19 cellular contexts compared by ENCODE assay signal in the genomic region with DNA sequence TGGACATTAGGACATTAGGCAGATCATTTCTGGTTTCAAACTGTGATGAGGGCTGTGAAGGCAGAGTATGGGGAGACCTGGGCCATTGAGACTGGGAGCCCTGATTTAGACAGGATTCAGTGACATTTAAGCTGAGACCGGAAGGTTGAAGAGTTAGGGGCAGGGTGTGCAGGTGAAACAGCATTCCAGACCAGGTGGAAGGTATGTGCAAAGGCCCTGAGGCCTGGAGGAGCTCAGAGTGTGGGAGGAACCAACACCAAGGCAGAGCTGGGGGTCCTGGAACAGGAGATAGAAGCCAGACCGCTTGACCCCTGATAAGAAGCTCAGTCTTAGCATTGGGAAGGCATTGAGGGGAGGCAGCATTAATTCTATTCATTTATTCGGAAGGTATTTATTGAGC. TPM values are rescaled to one million over a fixed set of nuclear protein-coding genes. Genes with fewer than 3 reads are reported as not detected.
DNase-seq lines count a peak whose midpoint lies in the region; ATAC-seq, FAIRE-seq and TF ChIP-seq lines count a peak whose summit lies in the region.
"Had no signal": no experiment of that assay in that cellular context is flagged by ENCODE, and none has a peak within 500 bp of the region (broad histone marks: within the 10 kb centered on the region; RNA-seq: fewer than 3 reads in every experiment).

No MANE protein-coding gene starts in this region.

- no peak overlapping the region for H2BK120ac ChIP-seq in trophoblast cell (ENCODE audit: insufficient read depth, low read length, poor library complexity)

- H3K36me3 ChIP-seq in trophoblast cell (ENCODE audit: control insufficient read depth in 1 of 2, insufficient read depth in 2 of 2, low read length in 2 of 2) (peaks cover 53% of the 10 kb centered on the region in 2 experiments), adrenal gland (replicated peaks in 1 of 2) (peaks cover 0 to 53% of the 10 kb centered on the region in 2 donors), kidney (ENCODE audit: control insufficient read depth in 1 of 2, insufficient read depth in 2 of 2, low read length in 2 of 2) (peaks cover 16 to 49% of the 10 kb centered on the region in 2 donors)

- H3K4ac ChIP-seq in trophoblast cell (ENCODE audit: low read depth, low read length): no peak overlapping the region

- intact Hi-C loops in adrenal gland (cut with DNase I) (no loop called here), kidney (cut with DNase I) (no loop called here)

- no peak overlapping the region for H3K4me2 ChIP-seq in trophoblast cell (ENCODE audit: low read length)

- no peak overlapping the region for H4K12ac ChIP-seq in trophoblast cell (ENCODE audit: low read depth, low read length)

- no CpG with 5 or more reads among the region's 3 CpGs for WGBS in trophoblast cell (ENCODE audit: extremely low coverage, insufficient coverage, insufficient read length)
- 91 to 97% (median 96%) methylated on average over 3 of the region's 3 CpGs for WGBS in adrenal gland, 4 donors

- no peak overlapping the region for H2BK12ac ChIP-seq in trophoblast cell (ENCODE audit: low read length)

- H3K4me3 ChIP-seq in trophoblast cell (ENCODE audit: low read depth, low read length) (no peak overlapping the region), adrenal gland (no peak overlapping the region), kidney (ENCODE audit: low read length in 2 of 2) (no peak overlapping the region)

- H3K4me3 Mint-ChIP-seq in HFFc6: no peak overlapping the region
- peak overlapping the region; percentile 14 for H3K4me3 Mint-ChIP-seq in endothelial cell (ENCODE audit: unreplicated experiment)
- H3K4me3 Mint-ChIP-seq: CD4-positive, CD25-positive, alpha-beta regulatory T cell had no signal

- H3K4me1 ChIP-seq in trophoblast cell (ENCODE audit: control insufficient read depth in 1 of 2, insufficient read depth in 2 of 2, low read length in 2 of 2) (peaks cover 0 to 3% of the 10 kb centered on the region in 2 experiments), adrenal gland (replicated peaks in 1 of 2) (no peaks in the 10 kb centered on the region), kidney (ENCODE audit: control insufficient read depth in 1 of 2, insufficient read depth in 1 of 2, low read depth in 1 of 2, low read length in 2 of 2) (no peaks in the 10 kb centered on the region)
- H3K4me1 ChIP-seq: BE2C, Caco-2 had no signal

- H3K27ac Mint-ChIP-seq in HFFc6 (peak overlapping the region; percentile 48), endothelial cell (ENCODE audit: unreplicated experiment) (no peak overlapping the region)

- H3K27me3 ChIP-seq in trophoblast cell (ENCODE audit: insufficient read depth, low read length) (no peaks in the 10 kb centered on the region), adrenal gland (no peaks in the 10 kb centered on the region)
- H3K27me3 ChIP-seq: BE2C had no signal

- H2AFZ ChIP-seq in trophoblast cell (ENCODE audit: insufficient read depth, low read length, poor library complexity): no peak overlapping the region

- no peak overlapping the region for H2BK5ac ChIP-seq in trophoblast cell (ENCODE audit: low read depth, low read length, poor library complexity)

- no peak overlapping the region for H3K27ac ChIP-seq in trophoblast cell (ENCODE audit: low read depth, low read length)
- H3K27ac ChIP-seq in adrenal gland: no peak overlapping the region
- no peak overlapping the region for H3K27ac ChIP-seq in kidney (ENCODE audit: low read depth in 2 of 2, low read length in 2 of 2)

- no peak overlapping the region for H4K91ac ChIP-seq in trophoblast cell (ENCODE audit: low read depth, low read length)

- no peak overlapping the region for H3K23ac ChIP-seq in trophoblast cell (ENCODE audit: low read length)

- H4K8ac ChIP-seq in trophoblast cell (ENCODE audit: low read depth, low read length): no peak overlapping the region

- no peak for FAIRE-seq in kidney (lab: Jason Lieb, UNC)
- FAIRE-seq: A204.1, D721Med, GM12892, GM18507 had no signal

- H2AK5ac ChIP-seq in trophoblast cell (ENCODE audit: low read length): no peak overlapping the region

- no peaks in the 10 kb centered on the region for H3K79me2 ChIP-seq in trophoblast cell (ENCODE audit: control insufficient read depth, insufficient read depth, low read length, poor library complexity)

- peaks cover 1% of the 10 kb centered on the region for H3K27me3 Mint-ChIP-seq in HFFc6 (ENCODE audit: insufficient read depth)
- H3K27me3 Mint-ChIP-seq in endothelial cell (ENCODE audit: unreplicated experiment): peaks cover 6% of the 10 kb centered on the region
- H3K27me3 Mint-ChIP-seq: CD4-positive, CD25-positive, alpha-beta regulatory T cell had no signal

- no peak overlapping the region for H3K9ac ChIP-seq in trophoblast cell (ENCODE audit: low read length)
- H3K9ac ChIP-seq in kidney (ENCODE audit: low read length in 2 of 2): no peak overlapping the region

- no peak for TF ChIP-seq CTCF in HFFc6 (IDR thresholded peaks at IDR 0.05)
- no peak for TF ChIP-seq CTCF in endothelial cell (IDR thresholded peaks at IDR 0.05; ENCODE audit: unreplicated experiment)
- no peak for TF ChIP-seq CTCF in adrenal gland (IDR thresholded peaks at IDR 0.05)
- TF ChIP-seq CTCF in kidney (IDR thresholded peaks at IDR 0.05; ENCODE audit: borderline replicate concordance, extremely low read depth, insufficient read depth): no peak

- no peaks in the 10 kb centered on the region for H3K79me1 ChIP-seq in trophoblast cell (ENCODE audit: low read length)

- DNase-seq in ELF-1 (ENCODE audit: low read depth, low spot score) (peak; percentile 19), HFFc6 (no peak), endothelial cell (ENCODE audit: low spot score) (no peak), trophoblast cell (peak; percentile 38 to 70), adrenal gland (no peak), kidney (no peak)
- DNase-seq: ACHN; BE2C; Caco-2; CD4-positive, CD25-positive, alpha-beta regulatory T cell; GDM1; GOT3; H7 had no signal

- TF ChIP-seq POLR2A in adrenal gland (IDR thresholded peaks at IDR 0.05): no peak

- no peaks in the 10 kb centered on the region for H3K9me3 Mint-ChIP-seq in HFFc6
- no peaks in the 10 kb centered on the region for H3K9me3 Mint-ChIP-seq in endothelial cell (ENCODE audit: unreplicated experiment)
- H3K9me3 Mint-ChIP-seq: CD4-positive, CD25-positive, alpha-beta regulatory T cell had no signal

- H3K14ac ChIP-seq in trophoblast cell (ENCODE audit: low read length): no peak overlapping the region

- H3K36me3 Mint-ChIP-seq in HFFc6 (ENCODE audit: low read depth) (peaks cover 23% of the 10 kb centered on the region), endothelial cell (ENCODE audit: low read depth, unreplicated experiment) (peaks cover 33% of the 10 kb centered on the region)

- no peaks in the 10 kb centered on the region for H3K4me1 Mint-ChIP-seq in HFFc6 (ENCODE audit: low read depth)
- peaks cover 4% of the 10 kb centered on the region for H3K4me1 Mint-ChIP-seq in endothelial cell (ENCODE audit: unreplicated experiment)

- no peak for ATAC-seq in GM19351 (IDR thresholded peaks at IDR 0.05; ENCODE audit: unreplicated experiment)
- ATAC-seq: HCT116 had no signal

- no peaks in the 10 kb centered on the region for H3K9me3 ChIP-seq in trophoblast cell (ENCODE audit: insufficient read depth, low read depth, low read length)
- no peaks in the 10 kb centered on the region for H3K9me3 ChIP-seq in adrenal gland (replicated peaks in 1 of 3)
- H3K9me3 ChIP-seq in kidney (ENCODE audit: control insufficient read depth in 1 of 2, low read length in 2 of 2): no peaks in the 10 kb centered on the region
- H3K9me3 ChIP-seq: BE2C, Caco-2 had no signal

- no peak overlapping the region for H3K18ac ChIP-seq in trophoblast cell (ENCODE audit: low read length)

RNA-seq across cellular contexts. Expression of gene ZC3H7B, which starts 32.5 kb away (rescaled TPM):
- 100 to 1,000 TPM; 108 to 137 (median 130) TPM for total RNA-seq in HFFc6 (2021; fragmentation: NEBNext Ultra II Directional; extraction: Animal tissue kit (Norgen Biotek cat#: 25700))
- 69.2 TPM for total RNA-seq in endothelial cell (ENCODE audit: unreplicated experiment)
- polyA plus RNA-seq in trophoblast cell (2013): 31.6 and 32.5 TPM in 2 replicates
- total RNA-seq in adrenal gland: 100 to 1,000 TPM in 2 of 8 donors, 10 to 100 TPM in 6; 61.6 to 133 (median 83.3) TPM
- 10 to 100 TPM; 31.2 to 71.5 (median 33.1) TPM for polyA plus RNA-seq in adrenal gland
- 68.6 TPM for total RNA-seq in kidney
- 28.3 TPM for polyA plus RNA-seq in kidney (ENCODE audit: insufficient read depth, low read depth, low replicate concordance)

RNA-seq across cellular contexts. Expression of gene RANGAP1, which starts 47.8 kb away (rescaled TPM):
- 100 to 1,000 TPM; 215 to 249 (median 227) TPM for total RNA-seq in HFFc6 (2021; fragmentation: NEBNext Ultra II Directional; extraction: Animal tissue kit (Norgen Biotek cat#: 25700))
- 71.5 TPM for total RNA-seq in endothelial cell (ENCODE audit: unreplicated experiment)
- polyA plus RNA-seq in trophoblast cell (2013): 75.2 TPM in 2 replicates
- 100 to 1,000 TPM in 1 of 8 donors, 10 to 100 TPM in 7; 63.6 to 134 (median 77.4) TPM for total RNA-seq in adrenal gland
- 10 to 100 TPM; 57.4 to 91.9 (median 78.8) TPM for polyA plus RNA-seq in adrenal gland
- 38.8 TPM for total RNA-seq in kidney
- polyA plus RNA-seq in kidney (ENCODE audit: insufficient read depth, low read depth, low replicate concordance): 40.8 TPM

RNA-seq across cellular contexts. Expression of gene TEF, which starts 47.9 kb away (rescaled TPM):
- total RNA-seq in HFFc6 (2021; fragmentation: NEBNext Ultra II Directional; extraction: Animal tissue kit (Norgen Biotek cat#: 25700)): 10 to 100 TPM in 2 of 6 experiments, 1 to 10 TPM in 4; 7.4 to 10.6 (median 9.4) TPM
- total RNA-seq in endothelial cell (ENCODE audit: unreplicated experiment) (6.6 TPM), adrenal gland (10 to 100 TPM; 17.0 to 33.9 (median 23.9) TPM), kidney (34.9 TPM)
- polyA plus RNA-seq in trophoblast cell (2013): 4.0 and 4.4 TPM in 2 replicates
- polyA plus RNA-seq in adrenal gland (10 to 100 TPM; 11.8 to 17.5 (median 15.2) TPM), kidney (ENCODE audit: insufficient read depth, low read depth, low replicate concordance) (19.4 TPM)

Comparison
In these comparisons a context has a peak if more than half of its experiments do, and no peak if none do; other contexts are left out.
1. DNase-seq: peak in ELF-1 (single experiment) and trophoblast cell (2 of 2); none in HFFc6 (single experiment), endothelial cell (single experiment), adrenal gland (0 of 7) and kidney (single experiment).